In the genomic region with DNA sequence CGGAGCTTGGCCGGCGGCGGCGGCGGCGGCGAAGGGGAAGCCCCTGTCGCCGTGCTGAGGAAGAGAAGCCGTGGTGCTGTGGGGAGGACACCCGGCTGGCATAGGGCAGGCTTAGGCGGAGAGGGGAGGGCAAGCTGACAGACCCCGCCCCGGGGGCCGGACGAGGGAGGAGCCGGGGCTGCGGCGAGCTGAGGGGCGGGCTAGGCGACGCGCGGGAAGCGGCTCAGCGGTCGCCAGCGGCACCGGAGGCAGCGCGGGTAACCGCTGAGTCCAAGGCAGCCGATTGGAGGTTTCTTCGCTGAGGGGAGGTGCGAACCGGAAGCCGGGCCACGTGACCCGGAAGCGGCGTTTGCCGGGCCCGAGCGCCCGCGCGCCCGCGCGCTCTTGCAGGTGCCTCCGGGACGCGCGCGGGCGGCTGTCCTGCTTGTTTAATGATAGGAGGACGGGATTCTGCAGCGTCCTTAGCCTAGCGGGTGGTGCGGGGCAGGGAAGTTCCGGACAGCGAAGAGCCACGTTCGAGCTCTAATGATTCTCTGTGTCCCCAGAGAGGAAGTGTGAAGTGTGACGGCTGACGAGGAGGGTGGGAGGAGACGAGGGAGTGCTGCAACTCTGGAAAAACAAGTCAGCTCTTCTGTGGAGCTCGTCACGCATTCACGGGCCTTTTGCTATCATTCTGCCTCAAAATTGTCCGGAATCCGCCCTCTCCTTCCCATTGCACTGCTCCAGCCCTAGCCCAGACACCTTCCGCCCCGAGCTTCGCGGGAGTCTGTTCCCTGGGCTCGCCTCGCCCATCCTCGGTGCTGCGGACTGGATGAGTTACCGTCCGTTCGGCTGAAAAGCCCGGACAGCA, we compare ENCODE assay signal across 8 cellular contexts. TPM values are rescaled to one million over a fixed set of nuclear protein-coding genes. Genes with fewer than 3 reads are reported as not detected.
A peak's percentile ranks its signal among the peaks of the same experiment; 100 is the strongest.
DNase-seq lines count a peak whose midpoint lies in the region; ATAC-seq and TF ChIP-seq lines count a peak whose summit lies in the region.

A gene (minus strand): TSS at position 102 of the 850 bp plus-strand sequence. CDS start 2,289 bp downstream, outside the sequence.

- H3K4me1 ChIP-seq in Peyer's patch: no peaks in the 10 kb centered on the region
- peaks cover 0 to 5% of the 10 kb centered on the region in 2 donors for H3K4me1 ChIP-seq in muscle layer of duodenum (ENCODE audit: control insufficient read depth in 1 of 2, insufficient read depth in 2 of 2, low read length in 2 of 2)

- DNase-seq in DMS79 treated with DMSO at 0.1 percent for 48 hours (lab: John Stamatoyannopoulos, UW) (peak; percentile 68), Peyer's patch (peak; percentile 93 to 98 (median 95))
- peak; percentile 97 to 98 for DNase-seq in activated T-cell treated with anti-CD3 and anti-CD28 coated beads, Interleukin-2, amount 50 U/mL, for 48 hours
- peak; percentile 76 for DNase-seq in stimulated activated CD8-positive, alpha-beta memory T cell treated with anti-CD3 and anti-CD28 coated beads, Interleukin-7, amount 100 ng/mL, for 24 hours (ENCODE audit: low read depth)

- H3K27ac ChIP-seq in KOPT-K1 (ENCODE audit: low read depth, low read length, poor library complexity, severe bottlenecking) (peak within 1 kb of the TSS; percentile 84), Peyer's patch (peak within 1 kb of the TSS; percentile 89 to 93 (median 92)), muscle layer of duodenum (ENCODE audit: low read length) (peak within 1 kb of the TSS; percentile 91)

- H3K36me3 ChIP-seq in KOPT-K1 (ENCODE audit: insufficient read depth, low read length) (no peaks in the 10 kb centered on the region; the same call in 1 of the 2 replicates), Peyer's patch (no peaks in the 10 kb centered on the region), muscle layer of duodenum (ENCODE audit: control insufficient read depth in 1 of 2, insufficient read depth in 2 of 2, low read length in 2 of 2) (no peaks in the 10 kb centered on the region)

- H3K27me3 ChIP-seq in Peyer's patch (no peaks in the 10 kb centered on the region), muscle layer of duodenum (ENCODE audit: low read depth, low read length) (no peaks in the 10 kb centered on the region)

- no peak for TF ChIP-seq CTCF in Peyer's patch (IDR thresholded peaks at IDR 0.05)

- TF ChIP-seq POLR2A in Peyer's patch (IDR thresholded peaks at IDR 0.05): peak; percentile 70 to 71

- H3K4me3 ChIP-seq in Peyer's patch: peak within 1 kb of the TSS; percentile 65 to 89 (median 88)
- H3K4me3 ChIP-seq in muscle layer of duodenum (ENCODE audit: low read depth in 1 of 2, low read length in 2 of 2): peak within 1 kb of the TSS; percentile 69 to 74

- ATAC-seq in GM21825 (IDR thresholded peaks at IDR 0.05; ENCODE audit: unreplicated experiment) (peak; percentile 93), esophagus mucosa (peak; percentile 100)

- H3K9me3 ChIP-seq in KOPT-K1 (ENCODE audit: insufficient read depth, low read length, poor library complexity, severe bottlenecking) (no peaks in the 10 kb centered on the region), Peyer's patch (no peaks in the 10 kb centered on the region), muscle layer of duodenum (ENCODE audit: control insufficient read depth in 1 of 2, low read length in 2 of 2) (no peaks in the 10 kb centered on the region)

RNA-seq across cellular contexts. Expression of the gene that starts here (rescaled TPM):
- 10 to 100 TPM in 2 of 4 donors, 1 to 10 TPM in 2; 6.5 to 19.8 (median 10.7) TPM for total RNA-seq in Peyer's patch
- 7.5 TPM for total RNA-seq in esophagus mucosa

Comparison
In these comparisons a context has a peak if more than half of its experiments do, and no peak if none do; other contexts are left out.
1. Peak in every context shown above with its lines: DNase-seq, ATAC-seq, H3K4me3 ChIP-seq and H3K27ac ChIP-seq.